2 cellular contexts compared by ENCODE assay signal in the genomic region with DNA sequence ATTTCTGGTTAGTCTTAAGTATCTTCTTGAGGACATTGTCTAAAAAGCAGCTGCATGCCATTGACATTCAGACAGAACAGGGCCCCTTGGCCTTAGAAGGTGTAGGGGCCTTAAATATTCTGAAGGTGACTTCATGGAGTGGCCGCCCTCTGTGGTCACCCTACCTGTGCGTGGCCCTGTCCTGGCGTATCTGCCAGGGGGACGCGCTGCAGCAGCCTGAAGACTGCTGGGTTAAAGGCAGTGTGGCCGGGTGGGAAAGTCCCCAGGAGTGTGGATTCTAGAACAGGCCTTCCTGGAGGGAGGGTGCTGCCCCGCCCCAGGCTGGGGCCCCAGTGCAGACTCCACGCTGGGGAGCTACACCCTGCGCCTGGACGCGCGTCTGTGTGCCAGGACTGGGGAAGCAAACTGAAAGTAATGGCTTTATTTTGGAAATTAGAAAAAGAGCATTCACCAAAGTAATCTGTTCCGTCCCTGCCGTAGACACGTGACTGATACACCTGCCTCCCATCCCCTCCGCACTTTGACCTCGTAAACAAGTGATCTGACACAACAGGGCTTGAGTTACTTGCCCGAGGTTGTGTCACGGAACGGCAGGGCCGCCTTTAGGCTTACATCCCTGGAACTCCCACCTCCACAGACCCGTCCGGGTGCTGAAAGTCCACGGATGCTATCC.
TF ChIP-seq lines count a peak whose summit lies in the region.

No MANE protein-coding gene starts in this region.

TF ChIP-seq in K562, 482 proteins besides CTCF, POLR2A, EP300 and RAD21 (continued from another document and continues in another):
- TF ChIP-seq, protein P1, sequence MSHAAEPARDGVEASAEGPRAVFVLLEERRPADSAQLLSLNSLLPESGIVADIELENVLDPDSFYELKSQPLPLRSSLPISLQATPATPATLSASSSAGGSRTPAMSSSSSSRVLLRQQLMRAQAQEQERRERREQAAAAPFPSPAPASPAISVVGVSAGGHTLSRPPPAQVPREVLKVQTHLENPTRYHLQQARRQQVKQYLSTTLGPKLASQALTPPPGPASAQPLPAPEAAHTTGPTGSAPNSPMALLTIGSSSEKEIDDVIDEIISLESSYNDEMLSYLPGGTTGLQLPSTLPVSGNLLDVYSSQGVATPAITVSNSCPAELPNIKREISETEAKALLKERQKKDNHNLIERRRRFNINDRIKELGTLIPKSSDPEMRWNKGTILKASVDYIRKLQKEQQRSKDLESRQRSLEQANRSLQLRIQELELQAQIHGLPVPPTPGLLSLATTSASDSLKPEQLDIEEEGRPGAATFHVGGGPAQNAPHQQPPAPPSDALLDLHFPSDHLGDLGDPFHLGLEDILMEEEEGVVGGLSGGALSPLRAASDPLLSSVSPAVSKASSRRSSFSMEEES (CRISPR knock-in tag; IDR thresholded peaks at IDR 0.05): no peak
- TF ChIP-seq ELF1 (tag; IDR thresholded peaks at IDR 0.05) (no peak), ZNF165 (CRISPR knock-in tag; IDR thresholded peaks at IDR 0.05; ENCODE audit: borderline replicate concordance) (no peak), ZNF57 (CRISPR knock-in tag; IDR thresholded peaks at IDR 0.05) (no peak), SMARCE1 (IDR thresholded peaks at IDR 0.05) (peak; percentile 25; the same call in 1 of the 2 replicates), U2AF2 (optimal IDR thresholded peaks at IDR 0.05; ENCODE audit: low read depth, low read length) (no peak), ZNF184 (CRISPR knock-in tag; IDR thresholded peaks at IDR 0.05) (no peak), SETDB1 (IDR thresholded peaks at IDR 0.05; ENCODE audit: low read length) (no peak), ETS2 (tag; IDR thresholded peaks at IDR 0.05; ENCODE audit: borderline replicate concordance, poor library complexity, severe bottlenecking) (no peak), SMAD2 (IDR thresholded peaks at IDR 0.05; ENCODE audit: low read depth, low read length) (no peak), ZFX (CRISPR knock-in tag; IDR thresholded peaks at IDR 0.05) (peak; percentile 58), KDM5B (IDR thresholded peaks at IDR 0.05; ENCODE audit: insufficient replicate concordance, low read depth, low read length) (no peak), ZNF431 (CRISPR knock-in tag; IDR thresholded peaks at IDR 0.05) (no peak), ZNF23 (CRISPR knock-in tag; IDR thresholded peaks at IDR 0.05) (no peak), ILF3 (IDR thresholded peaks at IDR 0.05; ENCODE audit: borderline replicate concordance) (no peak), ZNF507 (tag; conservative IDR thresholded peaks at IDR 0.05) (no peak), SMARCA5 (IDR thresholded peaks at IDR 0.05) (no peak), RBFOX2 (IDR thresholded peaks at IDR 0.05; ENCODE audit: low read depth, low read length) (peak; percentile 77), RBM22 (IDR thresholded peaks at IDR 0.05; ENCODE audit: low read depth, low read length, poor library complexity, severe bottlenecking) (no peak), ZNF707 (CRISPR knock-in tag; conservative IDR thresholded peaks at IDR 0.05) (no peak), HDGF (IDR thresholded peaks at IDR 0.05) (peak; percentile 58; the same call in 1 of the 2 replicates), ELF4 (CRISPR knock-in tag; IDR thresholded peaks at IDR 0.05) (no peak), ZNF311 (CRISPR knock-in tag; IDR thresholded peaks at IDR 0.05) (no peak), BRD4 (IDR thresholded peaks at IDR 0.05) (no peak), HNRNPLL (IDR thresholded peaks at IDR 0.05; ENCODE audit: low read depth, low read length, poor library complexity, severe bottlenecking) (no peak), SMAD3 (CRISPR knock-in tag; conservative IDR thresholded peaks at IDR 0.05) (no peak)
- TF ChIP-seq, protein P2, sequence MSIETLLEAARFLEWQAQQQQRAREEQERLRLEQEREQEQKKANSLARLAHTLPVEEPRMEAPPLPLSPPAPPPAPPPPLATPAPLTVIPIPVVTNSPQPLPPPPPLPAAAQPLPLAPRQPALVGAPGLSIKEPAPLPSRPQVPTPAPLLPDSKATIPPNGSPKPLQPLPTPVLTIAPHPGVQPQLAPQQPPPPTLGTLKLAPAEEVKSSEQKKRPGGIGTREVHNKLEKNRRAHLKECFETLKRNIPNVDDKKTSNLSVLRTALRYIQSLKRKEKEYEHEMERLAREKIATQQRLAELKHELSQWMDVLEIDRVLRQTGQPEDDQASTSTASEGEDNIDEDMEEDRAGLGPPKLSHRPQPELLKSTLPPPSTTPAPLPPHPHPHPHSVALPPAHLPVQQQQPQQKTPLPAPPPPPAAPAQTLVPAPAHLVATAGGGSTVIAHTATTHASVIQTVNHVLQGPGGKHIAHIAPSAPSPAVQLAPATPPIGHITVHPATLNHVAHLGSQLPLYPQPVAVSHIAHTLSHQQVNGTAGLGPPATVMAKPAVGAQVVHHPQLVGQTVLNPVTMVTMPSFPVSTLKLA (conservative IDR thresholded peaks at IDR 0.05): no peak; a peak in 2 of 4 replicates
- TF ChIP-seq, protein P3, sequence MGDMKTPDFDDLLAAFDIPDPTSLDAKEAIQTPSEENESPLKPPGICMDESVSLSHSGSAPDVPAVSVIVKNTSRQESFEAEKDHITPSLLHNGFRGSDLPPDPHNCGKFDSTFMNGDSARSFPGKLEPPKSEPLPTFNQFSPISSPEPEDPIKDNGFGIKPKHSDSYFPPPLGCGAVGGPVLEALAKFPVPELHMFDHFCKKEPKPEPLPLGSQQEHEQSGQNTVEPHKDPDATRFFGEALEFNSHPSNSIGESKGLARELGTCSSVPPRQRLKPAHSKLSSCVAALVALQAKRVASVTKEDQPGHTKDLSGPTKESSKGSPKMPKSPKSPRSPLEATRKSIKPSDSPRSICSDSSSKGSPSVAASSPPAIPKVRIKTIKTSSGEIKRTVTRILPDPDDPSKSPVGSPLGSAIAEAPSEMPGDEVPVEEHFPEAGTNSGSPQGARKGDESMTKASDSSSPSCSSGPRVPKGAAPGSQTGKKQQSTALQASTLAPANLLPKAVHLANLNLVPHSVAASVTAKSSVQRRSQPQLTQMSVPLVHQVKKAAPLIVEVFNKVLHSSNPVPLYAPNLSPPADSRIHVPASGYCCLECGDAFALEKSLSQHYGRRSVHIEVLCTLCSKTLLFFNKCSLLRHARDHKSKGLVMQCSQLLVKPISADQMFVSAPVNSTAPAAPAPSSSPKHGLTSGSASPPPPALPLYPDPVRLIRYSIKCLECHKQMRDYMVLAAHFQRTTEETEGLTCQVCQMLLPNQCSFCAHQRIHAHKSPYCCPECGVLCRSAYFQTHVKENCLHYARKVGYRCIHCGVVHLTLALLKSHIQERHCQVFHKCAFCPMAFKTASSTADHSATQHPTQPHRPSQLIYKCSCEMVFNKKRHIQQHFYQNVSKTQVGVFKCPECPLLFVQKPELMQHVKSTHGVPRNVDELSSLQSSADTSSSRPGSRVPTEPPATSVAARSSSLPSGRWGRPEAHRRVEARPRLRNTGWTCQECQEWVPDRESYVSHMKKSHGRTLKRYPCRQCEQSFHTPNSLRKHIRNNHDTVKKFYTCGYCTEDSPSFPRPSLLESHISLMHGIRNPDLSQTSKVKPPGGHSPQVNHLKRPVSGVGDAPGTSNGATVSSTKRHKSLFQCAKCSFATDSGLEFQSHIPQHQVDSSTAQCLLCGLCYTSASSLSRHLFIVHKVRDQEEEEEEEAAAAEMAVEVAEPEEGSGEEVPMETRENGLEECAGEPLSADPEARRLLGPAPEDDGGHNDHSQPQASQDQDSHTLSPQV (IDR thresholded peaks at IDR 0.05): peak; percentile 41; the same call in 1 of the 2 replicates

TF ChIP-seq in HepG2, 621 proteins besides CTCF, POLR2A, EP300 and RAD21 (continued from another document and continues in another):
- TF ChIP-seq, protein P4, sequence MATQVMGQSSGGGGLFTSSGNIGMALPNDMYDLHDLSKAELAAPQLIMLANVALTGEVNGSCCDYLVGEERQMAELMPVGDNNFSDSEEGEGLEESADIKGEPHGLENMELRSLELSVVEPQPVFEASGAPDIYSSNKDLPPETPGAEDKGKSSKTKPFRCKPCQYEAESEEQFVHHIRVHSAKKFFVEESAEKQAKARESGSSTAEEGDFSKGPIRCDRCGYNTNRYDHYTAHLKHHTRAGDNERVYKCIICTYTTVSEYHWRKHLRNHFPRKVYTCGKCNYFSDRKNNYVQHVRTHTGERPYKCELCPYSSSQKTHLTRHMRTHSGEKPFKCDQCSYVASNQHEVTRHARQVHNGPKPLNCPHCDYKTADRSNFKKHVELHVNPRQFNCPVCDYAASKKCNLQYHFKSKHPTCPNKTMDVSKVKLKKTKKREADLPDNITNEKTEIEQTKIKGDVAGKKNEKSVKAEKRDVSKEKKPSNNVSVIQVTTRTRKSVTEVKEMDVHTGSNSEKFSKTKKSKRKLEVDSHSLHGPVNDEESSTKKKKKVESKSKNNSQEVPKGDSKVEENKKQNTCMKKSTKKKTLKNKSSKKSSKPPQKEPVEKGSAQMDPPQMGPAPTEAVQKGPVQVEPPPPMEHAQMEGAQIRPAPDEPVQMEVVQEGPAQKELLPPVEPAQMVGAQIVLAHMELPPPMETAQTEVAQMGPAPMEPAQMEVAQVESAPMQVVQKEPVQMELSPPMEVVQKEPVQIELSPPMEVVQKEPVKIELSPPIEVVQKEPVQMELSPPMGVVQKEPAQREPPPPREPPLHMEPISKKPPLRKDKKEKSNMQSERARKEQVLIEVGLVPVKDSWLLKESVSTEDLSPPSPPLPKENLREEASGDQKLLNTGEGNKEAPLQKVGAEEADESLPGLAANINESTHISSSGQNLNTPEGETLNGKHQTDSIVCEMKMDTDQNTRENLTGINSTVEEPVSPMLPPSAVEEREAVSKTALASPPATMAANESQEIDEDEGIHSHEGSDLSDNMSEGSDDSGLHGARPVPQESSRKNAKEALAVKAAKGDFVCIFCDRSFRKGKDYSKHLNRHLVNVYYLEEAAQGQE (IDR thresholded peaks at IDR 0.05; ENCODE audit: borderline replicate concordance in 1 of 2, low read depth in 1 of 2, low read length in 2 of 2): peak in 1 of 2 experiments; percentile 7; a peak in 1 of 4 replicates
- TF ChIP-seq NR2C2 (CRISPR knock-in tag; IDR thresholded peaks at IDR 0.05; ENCODE audit: borderline replicate concordance) (peak; percentile 81; the same call in 1 of the 2 replicates), HOXA3 (CRISPR knock-in tag; IDR thresholded peaks at IDR 0.05) (peak; percentile 65), RXRA (CRISPR knock-in tag; IDR thresholded peaks at IDR 0.05) (peak; percentile 79), GATAD1 (CRISPR knock-in tag; IDR thresholded peaks at IDR 0.05) (no peak), ZNF124 (CRISPR knock-in tag; IDR thresholded peaks at IDR 0.05) (no peak), HIVEP1 (CRISPR knock-in tag; IDR thresholded peaks at IDR 0.05) (peak; percentile 61), PAWR (CRISPR knock-in tag; IDR thresholded peaks at IDR 0.05; ENCODE audit: borderline replicate concordance) (no peak), HES4 (CRISPR knock-in tag; IDR thresholded peaks at IDR 0.05; ENCODE audit: borderline replicate concordance) (no peak), SMAD9 (CRISPR knock-in tag; IDR thresholded peaks at IDR 0.05) (no peak), NCOA1 (CRISPR knock-in tag; IDR thresholded peaks at IDR 0.05) (peak; percentile 84; the same call in 1 of the 2 replicates)
- TF ChIP-seq, protein P5, sequence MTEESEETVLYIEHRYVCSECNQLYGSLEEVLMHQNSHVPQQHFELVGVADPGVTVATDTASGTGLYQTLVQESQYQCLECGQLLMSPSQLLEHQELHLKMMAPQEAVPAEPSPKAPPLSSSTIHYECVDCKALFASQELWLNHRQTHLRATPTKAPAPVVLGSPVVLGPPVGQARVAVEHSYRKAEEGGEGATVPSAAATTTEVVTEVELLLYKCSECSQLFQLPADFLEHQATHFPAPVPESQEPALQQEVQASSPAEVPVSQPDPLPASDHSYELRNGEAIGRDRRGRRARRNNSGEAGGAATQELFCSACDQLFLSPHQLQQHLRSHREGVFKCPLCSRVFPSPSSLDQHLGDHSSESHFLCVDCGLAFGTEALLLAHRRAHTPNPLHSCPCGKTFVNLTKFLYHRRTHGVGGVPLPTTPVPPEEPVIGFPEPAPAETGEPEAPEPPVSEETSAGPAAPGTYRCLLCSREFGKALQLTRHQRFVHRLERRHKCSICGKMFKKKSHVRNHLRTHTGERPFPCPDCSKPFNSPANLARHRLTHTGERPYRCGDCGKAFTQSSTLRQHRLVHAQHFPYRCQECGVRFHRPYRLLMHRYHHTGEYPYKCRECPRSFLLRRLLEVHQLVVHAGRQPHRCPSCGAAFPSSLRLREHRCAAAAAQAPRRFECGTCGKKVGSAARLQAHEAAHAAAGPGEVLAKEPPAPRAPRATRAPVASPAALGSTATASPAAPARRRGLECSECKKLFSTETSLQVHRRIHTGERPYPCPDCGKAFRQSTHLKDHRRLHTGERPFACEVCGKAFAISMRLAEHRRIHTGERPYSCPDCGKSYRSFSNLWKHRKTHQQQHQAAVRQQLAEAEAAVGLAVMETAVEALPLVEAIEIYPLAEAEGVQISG (CRISPR knock-in tag; IDR thresholded peaks at IDR 0.05): peak; percentile 14; the same call in 1 of the 2 replicates
- TF ChIP-seq, protein P6, sequence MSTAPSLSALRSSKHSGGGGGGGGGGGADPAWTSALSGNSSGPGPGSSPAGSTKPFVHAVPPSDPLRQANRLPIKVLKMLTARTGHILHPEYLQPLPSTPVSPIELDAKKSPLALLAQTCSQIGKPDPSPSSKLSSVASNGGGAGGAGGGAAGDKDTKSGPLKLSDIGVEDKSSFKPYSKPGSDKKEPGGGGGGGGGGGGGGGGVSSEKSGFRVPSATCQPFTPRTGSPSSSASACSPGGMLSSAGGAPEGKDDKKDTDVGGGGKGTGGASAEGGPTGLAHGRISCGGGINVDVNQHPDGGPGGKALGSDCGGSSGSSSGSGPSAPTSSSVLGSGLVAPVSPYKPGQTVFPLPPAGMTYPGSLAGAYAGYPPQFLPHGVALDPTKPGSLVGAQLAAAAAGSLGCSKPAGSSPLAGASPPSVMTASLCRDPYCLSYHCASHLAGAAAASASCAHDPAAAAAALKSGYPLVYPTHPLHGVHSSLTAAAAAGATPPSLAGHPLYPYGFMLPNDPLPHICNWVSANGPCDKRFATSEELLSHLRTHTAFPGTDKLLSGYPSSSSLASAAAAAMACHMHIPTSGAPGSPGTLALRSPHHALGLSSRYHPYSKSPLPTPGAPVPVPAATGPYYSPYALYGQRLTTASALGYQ (CRISPR knock-in tag; IDR thresholded peaks at IDR 0.05): no peak
